19 cellular contexts compared by ENCODE assay signal in the genomic region with DNA sequence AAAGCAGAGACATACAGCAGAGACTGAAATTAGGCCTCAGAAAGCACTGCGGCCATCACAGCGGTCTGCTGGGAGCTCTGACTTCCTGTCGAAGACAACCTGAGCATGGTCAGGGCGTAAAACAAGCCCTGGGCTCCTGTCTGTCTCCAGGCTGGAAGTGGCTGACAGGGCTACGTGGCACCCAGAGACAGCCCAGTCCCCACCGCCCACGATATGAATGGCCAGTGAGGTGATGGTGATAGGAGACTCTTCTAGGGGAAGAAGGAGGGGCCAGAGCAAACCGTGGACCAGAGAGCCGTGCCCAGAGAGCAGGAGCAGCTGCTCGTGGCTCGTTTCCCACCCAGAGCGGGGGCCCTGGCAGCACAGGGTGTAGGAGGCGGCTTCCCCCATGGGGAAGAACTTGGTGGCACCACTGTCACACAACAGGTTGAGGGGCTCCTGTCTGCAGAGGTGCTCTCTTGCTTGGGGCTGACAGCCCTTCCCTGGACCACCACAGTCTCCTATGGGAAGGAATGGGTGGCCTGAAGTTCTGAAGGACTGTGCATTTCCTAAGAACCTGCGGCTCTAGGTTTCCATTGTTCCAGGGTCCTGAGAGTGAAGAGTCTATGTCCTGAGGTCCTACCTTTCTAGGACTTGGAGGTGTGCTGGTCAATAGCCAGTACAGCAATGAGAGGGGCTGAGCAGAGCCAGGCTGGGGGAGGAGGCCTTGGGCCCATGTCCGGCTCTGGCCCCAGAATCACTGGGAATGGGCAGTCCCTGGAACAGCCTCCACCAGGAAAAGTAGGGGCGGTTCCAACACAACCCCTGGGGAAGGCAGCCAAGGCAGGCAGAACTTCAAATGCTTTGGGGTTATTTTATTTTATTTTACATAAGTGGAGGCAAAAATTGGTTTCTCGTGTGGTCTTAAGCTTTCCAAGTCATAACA. TPM values are rescaled to one million over a fixed set of nuclear protein-coding genes. Genes with fewer than 3 reads are reported as not detected.
DNase-seq lines count a peak whose midpoint lies in the region; ATAC-seq, FAIRE-seq and TF ChIP-seq lines count a peak whose summit lies in the region.
"Had no signal": no experiment of that assay in that cellular context is flagged by ENCODE, and none has a peak within 500 bp of the region (broad histone marks: within the 10 kb centered on the region; RNA-seq: fewer than 3 reads in every experiment).

No MANE protein-coding gene starts in this region.

- no peak for ATAC-seq in activated T-helper 17 cell treated with anti-CD3 and anti-CD28 coated beads, Interleukin-2, amount 50 U/mL, for 72 hours (replicated peaks)

- H3K27ac Mint-ChIP-seq in activated T-helper 17 cell treated with anti-CD3 and anti-CD28 coated beads, Interleukin-2, amount 50 U/mL, for 72 hours: peak overlapping the region; percentile 78
- H3K27ac Mint-ChIP-seq: activated CD4-positive, alpha-beta T cell treated with anti-CD3 and anti-CD28 coated beads for 36 hours had no signal

- CTCF ChIA-PET in GM10248 (lab: Yijun Ruan, JAX): no interaction called here

- no peak for FAIRE-seq in urothelium cell line (lab: Jason Lieb, UNC)
- FAIRE-seq: D721Med had no signal

- H3K4me1 Mint-ChIP-seq in activated T-helper 17 cell treated with anti-CD3 and anti-CD28 coated beads, Interleukin-2, amount 50 U/mL, for 72 hours: peaks cover 12% of the 10 kb centered on the region
- H3K4me1 Mint-ChIP-seq: naive B cell had no signal

- H3K27me3 Mint-ChIP-seq in activated T-helper 17 cell treated with anti-CD3 and anti-CD28 coated beads, Interleukin-2, amount 50 U/mL, for 72 hours: no peaks in the 10 kb centered on the region
- H3K27me3 Mint-ChIP-seq: activated CD4-positive, alpha-beta T cell treated with anti-CD3 and anti-CD28 coated beads for 36 hours had no signal

- no peaks in the 10 kb centered on the region for H3K36me3 Mint-ChIP-seq in activated T-helper 17 cell treated with anti-CD3 and anti-CD28 coated beads, Interleukin-2, amount 50 U/mL, for 72 hours (ENCODE audit: low read depth)

- H3K4me3 Mint-ChIP-seq in activated T-helper 17 cell treated with anti-CD3 and anti-CD28 coated beads, Interleukin-2, amount 50 U/mL, for 72 hours: no peak overlapping the region
- H3K4me3 Mint-ChIP-seq: activated CD4-positive, alpha-beta T cell treated with anti-CD3 and anti-CD28 coated beads for 36 hours; naive B cell had no signal

- intact Hi-C loops in posterior vena cava (cut with DNase I): no loop called here

- H3K9me3 Mint-ChIP-seq in activated T-helper 17 cell treated with anti-CD3 and anti-CD28 coated beads, Interleukin-2, amount 50 U/mL, for 72 hours: no peaks in the 10 kb centered on the region

- TF ChIP-seq CTCF in GM10248 (IDR thresholded peaks at IDR 0.05; ENCODE audit: control extremely low read depth, extremely low read depth, low read depth, missing control alignments): no peak

- POLR2A ChIA-PET in GM10248 (lab: Yijun Ruan, JAX): no interaction called here

- peak; percentile 53 for DNase-seq in activated effector memory CD4-positive, alpha-beta T cell treated with anti-CD3 and anti-CD28 coated beads, Interleukin-2, amount 50 U/mL, for 16 hours
- DNase-seq in activated effector memory CD4-positive, alpha-beta T cell treated with Interleukin-2 at 50 U/mL for 16 hours: no peak
- DNase-seq in GM10248 (ENCODE audit: extremely low spot score) (peak; percentile 13), posterior vena cava (ENCODE audit: low spot score) (peak; percentile 62), urothelium cell line (ENCODE audit: low spot score) (no peak), NCI-H2029 (lab: John Stamatoyannopoulos, UW) (no peak), NCI-H146 treated with DMSO at 0.1 percent for 48 hours (lab: John Stamatoyannopoulos, UW; ENCODE audit: unreplicated experiment) (no peak)
- DNase-seq: activated CD4-positive, alpha-beta T cell treated with anti-CD3 and anti-CD28 coated beads for 36 hours; brain microvascular endothelial cell; naive B cell; NCI-H2081 treated with DMSO at 0.1 percent for 48 hours; NCI-H69; stimulated activated CD4-positive, alpha-beta T cell treated with anti-CD3 and anti-CD28 coated beads, Interleukin-1b, Interleukin-23, amount 100 ng/mL, for 48 hours; thyroid gland had no signal

RNA-seq across cellular contexts. Expression of gene BARX1, which starts 56.4 kb away (rescaled TPM):
- total RNA-seq in activated T-helper 17 cell treated with anti-CD3 and anti-CD28 coated beads, Interleukin-2, amount 50 U/mL, for 72 hours: 1 to 10 TPM in 1 of 2 donors, not detected in 1; 1.3 TPM
- total RNA-seq in posterior vena cava: not detected
- total RNA-seq: fibroblast of lung, HT-29, lower leg skin had no signal

Comparison
In these comparisons a context has a peak if more than half of its experiments do, and no peak if none do; other contexts are left out.
1. DNase-seq: peak in activated effector memory CD4-positive, alpha-beta T cell treated with anti-CD3 and anti-CD28 coated beads, Interleukin-2, amount 50 U/mL, for 16 hours (single experiment), GM10248 (single experiment) and posterior vena cava (single experiment); none in activated effector memory CD4-positive, alpha-beta T cell treated with Interleukin-2 at 50 U/mL for 16 hours (single experiment), urothelium cell line (single experiment), NCI-H2029 (single experiment) and NCI-H146 treated with DMSO at 0.1 percent for 48 hours (single experiment).